In genomic region chr14:69789118-69789640, GRCh38 we compare ENCODE assay signal across 23 cellular contexts. TPM values are rescaled to one million over a fixed set of nuclear protein-coding genes. Genes with fewer than 3 reads are reported as not detected.
DNase-seq lines count a peak whose midpoint lies in the region; ATAC-seq, FAIRE-seq and TF ChIP-seq lines count a peak whose summit lies in the region.
"Had no signal": no experiment of that assay in that cellular context is flagged by ENCODE, and none has a peak within 500 bp of the region (broad histone marks: within the 10 kb centered on the region; RNA-seq: fewer than 3 reads in every experiment).

No MANE protein-coding gene starts in this region.

- in situ Hi-C loops in GM23248 (cut with MboI): no loop called here

- no peaks in the 10 kb centered on the region for H3K9me2 ChIP-seq in GM23248 (ENCODE audit: insufficient read depth)
- H3K9me2 ChIP-seq in PC-9 (ENCODE audit: insufficient read depth): no peaks in the 10 kb centered on the region

- H3K79me2 ChIP-seq in GM23248 (ENCODE audit: insufficient read depth) (no peaks in the 10 kb centered on the region), PC-9 (ENCODE audit: low read depth) (no peaks in the 10 kb centered on the region)

- POLR2A ChIA-PET in PC-9 (lab: Charles Lee; ENCODE audit: unreplicated experiment): no interaction called here

- CTCF ChIA-PET in PC-9 (lab: Charles Lee): no interaction called here

- no TSS peak for BruUV-seq in PC-9 (replicated peaks; lab: Mats Ljungman, UMichigan)

- TF ChIP-seq CTCF in bronchial epithelial cell (IDR thresholded peaks at IDR 0.05; ENCODE audit: insufficient read depth, low read length, severe bottlenecking) (no peak), foreskin keratinocyte (conservative IDR thresholded peaks at IDR 0.05) (no peak), PC-9 (conservative IDR thresholded peaks at IDR 0.05) (no peak)

- H3F3A ChIP-seq in GM23248 (ENCODE audit: insufficient read depth) (no peaks in the 10 kb centered on the region), PC-9 (ENCODE audit: insufficient read depth, low read depth) (no peaks in the 10 kb centered on the region)

- H2AFZ ChIP-seq in GM23248 (no peak overlapping the region), PC-9 (no peak overlapping the region)

- DNase-seq in GM12891 (ENCODE audit: insufficient read length, low spot score): no peak
- DNase-seq in HTR-8/SVneo (ENCODE audit: insufficient read length, low spot score): no peak
- peak; percentile 94 for DNase-seq in bronchial epithelial cell (ENCODE audit: low read depth)
- DNase-seq in foreskin keratinocyte: peak; percentile 91 to 94
- no peak for DNase-seq in GM23248
- no peak for DNase-seq in PC-9
- DNase-seq in LoVo (ENCODE audit: low spot score): no peak
- no peak for DNase-seq in RPMI8226
- DNase-seq: ACHN; BE2C; C1 segment of cervical spinal cord; Caco-2; CD4-positive, CD25-positive, alpha-beta regulatory T cell; CD8-positive, alpha-beta memory T cell; KBM-7 had no signal

- H3K4me3 ChIP-seq in bronchial epithelial cell (ENCODE audit: low read depth, low read length): no peak overlapping the region
- H3K4me3 ChIP-seq in GM23248: no peak overlapping the region
- H3K4me3 ChIP-seq in PC-9: no peak overlapping the region
- H3K4me3 ChIP-seq: HAP-1 had no signal

- no peaks in the 10 kb centered on the region for H3K27me3 ChIP-seq in bronchial epithelial cell (ENCODE audit: control insufficient read depth, insufficient read depth, low read length)
- H3K27me3 ChIP-seq in foreskin keratinocyte: no peaks in the 10 kb centered on the region
- H3K27me3 ChIP-seq in GM23248 (replicated peaks; ENCODE audit: insufficient read depth): no peaks in the 10 kb centered on the region
- H3K27me3 ChIP-seq in PC-9 (ENCODE audit: insufficient read depth, low read depth): no peaks in the 10 kb centered on the region

- peak; percentile 83 for ATAC-seq in foreskin keratinocyte
- ATAC-seq: HepG2 had no signal

- intact Hi-C loops in PC-9 (cut with micrococcal nuclease; ENCODE audit: unreplicated experiment): no loop called here

- H3K36me3 ChIP-seq in bronchial epithelial cell (ENCODE audit: control insufficient read depth, insufficient read depth, low read length) (no peaks in the 10 kb centered on the region), GM23248 (ENCODE audit: low read depth) (no peaks in the 10 kb centered on the region), PC-9 (ENCODE audit: low read depth) (no peaks in the 10 kb centered on the region)
- H3K36me3 ChIP-seq: BE2C, HAP-1 had no signal

- no peak overlapping the region for H3K4me2 ChIP-seq in GM23248 (ENCODE audit: unreplicated experiment)
- H3K4me2 ChIP-seq in PC-9: no peak overlapping the region

- H3K4me1 ChIP-seq in foreskin keratinocyte (peaks cover 11% of the 10 kb centered on the region), GM23248 (ENCODE audit: insufficient read depth) (no peaks in the 10 kb centered on the region), PC-9 (replicated peaks; ENCODE audit: insufficient read depth) (no peaks in the 10 kb centered on the region)
- H3K4me1 ChIP-seq: BE2C, Caco-2, HAP-1 had no signal

- H3K9me3 ChIP-seq in GM23248 (ENCODE audit: low read depth): no peaks in the 10 kb centered on the region
- no peaks in the 10 kb centered on the region for H3K9me3 ChIP-seq in PC-9 (ENCODE audit: insufficient read depth, low read depth)
- H3K9me3 ChIP-seq: BE2C, Caco-2, HAP-1 had no signal

- FAIRE-seq in GM12891 (lab: Jason Lieb, UNC) (peak; percentile 9), HTR-8/SVneo (lab: Jason Lieb, UNC) (peak; percentile 55), bronchial epithelial cell (lab: Jason Lieb, UNC) (no peak)
- FAIRE-seq: G401.6, GM12892, GM18507, HepG2 had no signal

- no peak overlapping the region for H3K9ac ChIP-seq in GM23248

- H3K27ac ChIP-seq in foreskin keratinocyte (peak overlapping the region; percentile 79), GM23248 (no peak overlapping the region), PC-9 (no peak overlapping the region)
- H3K27ac ChIP-seq: HL-60 had no signal

- no peak for TF ChIP-seq POLR2A in GM12891 (IDR thresholded peaks at IDR 0.05; ENCODE audit: low read depth, low read length)

- H4K20me1 ChIP-seq in GM23248 (ENCODE audit: insufficient read depth): no peaks in the 10 kb centered on the region
- H4K20me1 ChIP-seq in PC-9 (ENCODE audit: insufficient read depth): no peaks in the 10 kb centered on the region

TF ChIP-seq in GM12891, 5 proteins besides CTCF, POLR2A, EP300 and RAD21:
- TF ChIP-seq PAX5 (IDR thresholded peaks at IDR 0.05; ENCODE audit: insufficient read depth, low read length, severe bottlenecking) (no peak), TAF1 (IDR thresholded peaks at IDR 0.05; ENCODE audit: low read depth, low read length) (no peak), SPI1 (IDR thresholded peaks at IDR 0.05; ENCODE audit: low read depth, low read length) (no peak), POLR2AphosphoS5 (IDR thresholded peaks at IDR 0.05; ENCODE audit: low read depth, low read length) (no peak), POU2F2 (IDR thresholded peaks at IDR 0.05; ENCODE audit: low read depth, low read length) (no peak)
TF ChIP-seq in GM12891: peak in this region for 0.

RNA-seq across cellular contexts. Expression of gene SLC10A1, which starts 7.9 kb away (rescaled TPM):
- polyA plus RNA-seq in GM12891 (2012; ENCODE audit: low read depth, missing spikeins): 0.05 TPM
- total RNA-seq in bronchial epithelial cell (not detected in 2 replicates), foreskin keratinocyte (not detected in 2 replicates), PC-9 (2021) (not detected in 2 replicates)
- polyA plus RNA-seq in foreskin keratinocyte (not detected in 2 replicates), GM23248 (2016; fragmentation: Nextera tagmentation; extraction: Ambion mirVana) (not detected in 2 replicates)
- total RNA-seq in GM23248 (2014; rRNA removed; shearing (Covaris generic)): not detected in 2 replicates
- total RNA-seq: CD4-positive, CD25-positive, alpha-beta regulatory T cell; CD8-positive, alpha-beta memory T cell; H4; HepG2 had no signal
- polyA plus RNA-seq: CD8-positive, alpha-beta memory T cell; IgD-negative memory B cell had no signal

RNA-seq across cellular contexts. Expression of gene SRSF5, which starts 22.2 kb away (rescaled TPM):
- polyA plus RNA-seq in GM12891 (2012; ENCODE audit: low read depth, missing spikeins): 378 TPM
- total RNA-seq in bronchial epithelial cell (126 and 181 TPM in 2 replicates), foreskin keratinocyte (178 and 184 TPM in 2 replicates), PC-9 (2021) (385 and 395 TPM in 2 replicates)
- polyA plus RNA-seq in foreskin keratinocyte (176 and 181 TPM in 2 replicates), GM23248 (2016; fragmentation: Nextera tagmentation; extraction: Ambion mirVana) (207 and 227 TPM in 2 replicates)
- 112 and 125 TPM in 2 replicates for total RNA-seq in GM23248 (2014; rRNA removed; shearing (Covaris generic))

Comparison
In these comparisons a context has a peak if more than half of its experiments do, and no peak if none do; other contexts are left out.
1. DNase-seq: peak in bronchial epithelial cell (single experiment) and foreskin keratinocyte (2 of 2); none in GM12891 (single experiment), HTR-8/SVneo (single experiment), GM23248 (single experiment), PC-9 (0 of 2), LoVo (single experiment) and RPMI8226 (single experiment).